1 cellular context compared by ENCODE assay signal in the genomic region with DNA sequence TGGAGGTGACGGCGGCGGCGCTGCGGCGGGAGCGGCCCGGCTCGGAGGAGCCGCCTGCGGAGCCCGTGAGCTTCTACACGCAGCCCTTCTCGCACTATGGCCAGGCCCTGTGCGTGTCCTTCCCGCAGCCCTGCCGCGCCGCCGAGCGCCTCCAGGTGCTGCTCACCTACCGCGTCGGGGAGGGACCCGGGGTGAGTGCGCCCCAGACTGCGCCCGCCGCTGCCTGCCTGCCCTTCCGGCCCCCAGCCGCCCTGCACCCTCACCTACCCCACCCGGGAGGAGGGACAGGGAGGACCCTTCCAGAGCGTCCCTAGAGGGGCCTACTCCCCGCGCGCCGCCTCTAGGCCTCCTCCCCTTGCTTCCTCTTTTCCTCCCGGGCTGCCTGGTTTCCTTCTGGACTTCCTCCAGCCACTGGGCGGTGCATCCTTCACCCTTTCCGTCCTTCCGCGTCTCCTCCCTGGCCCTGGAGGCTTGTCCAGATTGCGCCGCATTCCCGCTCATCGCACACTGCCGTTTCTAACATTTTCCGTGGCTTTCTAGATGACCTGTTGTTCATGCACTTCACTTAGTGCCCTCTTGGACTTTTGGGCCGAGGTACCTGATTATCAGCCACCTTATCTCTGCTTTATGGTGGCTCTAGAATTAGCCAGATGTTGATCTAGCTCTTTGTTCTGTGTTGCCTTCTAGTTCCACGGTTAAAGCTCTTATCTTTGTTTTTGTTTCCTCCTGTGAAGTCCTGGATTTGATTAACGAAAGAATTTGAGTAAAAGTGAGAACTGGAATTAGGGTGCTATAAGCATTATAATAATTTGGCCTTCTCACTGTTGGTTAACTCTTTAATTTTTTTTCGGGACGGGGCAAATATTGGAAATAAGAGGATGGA.
TF ChIP-seq lines count a peak whose summit lies in the region.

No MANE protein-coding gene starts in this region.

TF ChIP-seq in HepG2, 621 proteins besides CTCF, POLR2A, EP300 and RAD21 (continued from another document and continues in another):
- TF ChIP-seq, protein P1, sequence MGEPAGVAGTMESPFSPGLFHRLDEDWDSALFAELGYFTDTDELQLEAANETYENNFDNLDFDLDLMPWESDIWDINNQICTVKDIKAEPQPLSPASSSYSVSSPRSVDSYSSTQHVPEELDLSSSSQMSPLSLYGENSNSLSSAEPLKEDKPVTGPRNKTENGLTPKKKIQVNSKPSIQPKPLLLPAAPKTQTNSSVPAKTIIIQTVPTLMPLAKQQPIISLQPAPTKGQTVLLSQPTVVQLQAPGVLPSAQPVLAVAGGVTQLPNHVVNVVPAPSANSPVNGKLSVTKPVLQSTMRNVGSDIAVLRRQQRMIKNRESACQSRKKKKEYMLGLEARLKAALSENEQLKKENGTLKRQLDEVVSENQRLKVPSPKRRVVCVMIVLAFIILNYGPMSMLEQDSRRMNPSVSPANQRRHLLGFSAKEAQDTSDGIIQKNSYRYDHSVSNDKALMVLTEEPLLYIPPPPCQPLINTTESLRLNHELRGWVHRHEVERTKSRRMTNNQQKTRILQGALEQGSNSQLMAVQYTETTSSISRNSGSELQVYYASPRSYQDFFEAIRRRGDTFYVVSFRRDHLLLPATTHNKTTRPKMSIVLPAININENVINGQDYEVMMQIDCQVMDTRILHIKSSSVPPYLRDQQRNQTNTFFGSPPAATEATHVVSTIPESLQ (CRISPR knock-in tag; conservative IDR thresholded peaks at IDR 0.05) = no peak
- TF ChIP-seq ZNF256 (CRISPR knock-in tag; conservative IDR thresholded peaks at IDR 0.05) (0 out of 2 replicates have a peak, but pooled peaks have one; percentile 50), GABPB1 (CRISPR knock-in tag; IDR thresholded peaks at IDR 0.05) (peak; percentile 86), SMAD9 (CRISPR knock-in tag; IDR thresholded peaks at IDR 0.05) (no peak), SRSF4 (IDR thresholded peaks at IDR 0.05; ENCODE audit: low read depth, low read length, poor library complexity, severe bottlenecking) (no peak), ZNF75D (CRISPR knock-in tag; IDR thresholded peaks at IDR 0.05; ENCODE audit: borderline replicate concordance) (no peak), SRSF9 (IDR thresholded peaks at IDR 0.05; ENCODE audit: borderline replicate concordance, insufficient read depth, low read depth, low read length, poor library complexity, severe bottlenecking) (no peak), ZNF7 (CRISPR knock-in tag; IDR thresholded peaks at IDR 0.05) (no peak), KLF12 (CRISPR knock-in tag; IDR thresholded peaks at IDR 0.05; ENCODE audit: borderline replicate concordance) (0 out of 2 replicates have a peak, but pooled peaks have one; percentile 36), ZNF468 (CRISPR knock-in tag; IDR thresholded peaks at IDR 0.05) (no peak), FOSL2 (CRISPR knock-in tag; IDR thresholded peaks at IDR 0.05) (peak; percentile 17; the same call in 1 of the 2 replicates), KDM1A (CRISPR knock-in tag; IDR thresholded peaks at IDR 0.05) (no peak), KMT2B (CRISPR knock-in tag; IDR thresholded peaks at IDR 0.05) (peak; percentile 44; the same call in 1 of the 2 replicates), STAG1 (CRISPR knock-in tag; IDR thresholded peaks at IDR 0.05) (no peak), ZNF552 (CRISPR knock-in tag; IDR thresholded peaks at IDR 0.05; ENCODE audit: borderline replicate concordance) (no peak), ZBTB3 (CRISPR knock-in tag; IDR thresholded peaks at IDR 0.05; ENCODE audit: borderline replicate concordance, low read depth) (no peak), ZNF282 (IDR thresholded peaks at IDR 0.05; ENCODE audit: partially characterized antibody) (no peak)
- TF ChIP-seq, protein P2, sequence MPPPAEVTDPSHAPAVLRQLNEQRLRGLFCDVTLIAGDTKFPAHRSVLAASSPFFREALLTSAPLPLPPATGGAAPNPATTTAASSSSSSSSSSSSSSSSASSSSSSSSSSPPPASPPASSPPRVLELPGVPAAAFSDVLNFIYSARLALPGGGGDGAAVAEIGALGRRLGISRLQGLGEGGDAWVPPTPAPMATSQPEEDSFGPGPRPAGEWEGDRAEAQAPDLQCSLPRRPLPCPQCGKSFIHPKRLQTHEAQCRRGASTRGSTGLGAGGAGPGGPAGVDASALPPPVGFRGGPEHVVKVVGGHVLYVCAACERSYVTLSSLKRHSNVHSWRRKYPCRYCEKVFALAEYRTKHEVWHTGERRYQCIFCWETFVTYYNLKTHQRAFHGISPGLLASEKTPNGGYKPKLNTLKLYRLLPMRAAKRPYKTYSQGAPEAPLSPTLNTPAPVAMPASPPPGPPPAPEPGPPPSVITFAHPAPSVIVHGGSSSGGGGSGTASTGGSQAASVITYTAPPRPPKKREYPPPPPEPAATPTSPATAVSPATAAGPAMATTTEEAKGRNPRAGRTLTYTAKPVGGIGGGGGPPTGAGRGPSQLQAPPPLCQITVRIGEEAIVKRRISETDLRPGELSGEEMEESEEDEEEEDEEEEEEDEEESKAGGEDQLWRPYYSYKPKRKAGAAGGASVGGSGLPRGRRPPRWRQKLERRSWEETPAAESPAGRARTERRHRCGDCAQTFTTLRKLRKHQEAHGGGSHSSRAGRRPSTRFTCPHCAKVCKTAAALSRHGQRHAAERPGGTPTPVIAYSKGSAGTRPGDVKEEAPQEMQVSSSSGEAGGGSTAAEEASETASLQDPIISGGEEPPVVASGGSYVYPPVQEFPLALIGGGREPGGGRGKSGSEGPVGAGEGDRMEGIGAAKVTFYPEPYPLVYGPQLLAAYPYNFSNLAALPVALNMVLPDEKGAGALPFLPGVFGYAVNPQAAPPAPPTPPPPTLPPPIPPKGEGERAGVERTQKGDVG (CRISPR knock-in tag; IDR thresholded peaks at IDR 0.05; ENCODE audit: borderline replicate concordance) = 0 out of 2 replicates have a peak, but pooled peaks have one; percentile 25
- TF ChIP-seq, protein P3, sequence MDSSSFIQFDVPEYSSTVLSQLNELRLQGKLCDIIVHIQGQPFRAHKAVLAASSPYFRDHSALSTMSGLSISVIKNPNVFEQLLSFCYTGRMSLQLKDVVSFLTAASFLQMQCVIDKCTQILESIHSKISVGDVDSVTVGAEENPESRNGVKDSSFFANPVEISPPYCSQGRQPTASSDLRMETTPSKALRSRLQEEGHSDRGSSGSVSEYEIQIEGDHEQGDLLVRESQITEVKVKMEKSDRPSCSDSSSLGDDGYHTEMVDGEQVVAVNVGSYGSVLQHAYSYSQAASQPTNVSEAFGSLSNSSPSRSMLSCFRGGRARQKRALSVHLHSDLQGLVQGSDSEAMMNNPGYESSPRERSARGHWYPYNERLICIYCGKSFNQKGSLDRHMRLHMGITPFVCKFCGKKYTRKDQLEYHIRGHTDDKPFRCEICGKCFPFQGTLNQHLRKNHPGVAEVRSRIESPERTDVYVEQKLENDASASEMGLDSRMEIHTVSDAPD (CRISPR knock-in tag; IDR thresholded peaks at IDR 0.05) = peak; percentile 18; the same call in 1 of the 2 replicates
- TF ChIP-seq, protein P4, sequence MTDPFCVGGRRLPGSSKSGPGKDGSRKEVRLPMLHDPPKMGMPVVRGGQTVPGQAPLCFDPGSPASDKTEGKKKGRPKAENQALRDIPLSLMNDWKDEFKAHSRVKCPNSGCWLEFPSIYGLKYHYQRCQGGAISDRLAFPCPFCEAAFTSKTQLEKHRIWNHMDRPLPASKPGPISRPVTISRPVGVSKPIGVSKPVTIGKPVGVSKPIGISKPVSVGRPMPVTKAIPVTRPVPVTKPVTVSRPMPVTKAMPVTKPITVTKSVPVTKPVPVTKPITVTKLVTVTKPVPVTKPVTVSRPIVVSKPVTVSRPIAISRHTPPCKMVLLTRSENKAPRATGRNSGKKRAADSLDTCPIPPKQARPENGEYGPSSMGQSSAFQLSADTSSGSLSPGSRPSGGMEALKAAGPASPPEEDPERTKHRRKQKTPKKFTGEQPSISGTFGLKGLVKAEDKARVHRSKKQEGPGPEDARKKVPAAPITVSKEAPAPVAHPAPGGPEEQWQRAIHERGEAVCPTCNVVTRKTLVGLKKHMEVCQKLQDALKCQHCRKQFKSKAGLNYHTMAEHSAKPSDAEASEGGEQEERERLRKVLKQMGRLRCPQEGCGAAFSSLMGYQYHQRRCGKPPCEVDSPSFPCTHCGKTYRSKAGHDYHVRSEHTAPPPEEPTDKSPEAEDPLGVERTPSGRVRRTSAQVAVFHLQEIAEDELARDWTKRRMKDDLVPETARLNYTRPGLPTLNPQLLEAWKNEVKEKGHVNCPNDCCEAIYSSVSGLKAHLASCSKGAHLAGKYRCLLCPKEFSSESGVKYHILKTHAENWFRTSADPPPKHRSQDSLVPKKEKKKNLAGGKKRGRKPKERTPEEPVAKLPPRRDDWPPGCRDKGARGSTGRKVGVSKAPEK (CRISPR knock-in tag; IDR thresholded peaks at IDR 0.05; ENCODE audit: borderline replicate concordance) = 0 out of 2 replicates have a peak, but pooled peaks have one; percentile 50
- TF ChIP-seq, protein P5, sequence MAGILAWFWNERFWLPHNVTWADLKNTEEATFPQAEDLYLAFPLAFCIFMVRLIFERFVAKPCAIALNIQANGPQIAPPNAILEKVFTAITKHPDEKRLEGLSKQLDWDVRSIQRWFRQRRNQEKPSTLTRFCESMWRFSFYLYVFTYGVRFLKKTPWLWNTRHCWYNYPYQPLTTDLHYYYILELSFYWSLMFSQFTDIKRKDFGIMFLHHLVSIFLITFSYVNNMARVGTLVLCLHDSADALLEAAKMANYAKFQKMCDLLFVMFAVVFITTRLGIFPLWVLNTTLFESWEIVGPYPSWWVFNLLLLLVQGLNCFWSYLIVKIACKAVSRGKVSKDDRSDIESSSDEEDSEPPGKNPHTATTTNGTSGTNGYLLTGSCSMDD (CRISPR knock-in tag; IDR thresholded peaks at IDR 0.05) = no peak
- TF ChIP-seq, protein P6, sequence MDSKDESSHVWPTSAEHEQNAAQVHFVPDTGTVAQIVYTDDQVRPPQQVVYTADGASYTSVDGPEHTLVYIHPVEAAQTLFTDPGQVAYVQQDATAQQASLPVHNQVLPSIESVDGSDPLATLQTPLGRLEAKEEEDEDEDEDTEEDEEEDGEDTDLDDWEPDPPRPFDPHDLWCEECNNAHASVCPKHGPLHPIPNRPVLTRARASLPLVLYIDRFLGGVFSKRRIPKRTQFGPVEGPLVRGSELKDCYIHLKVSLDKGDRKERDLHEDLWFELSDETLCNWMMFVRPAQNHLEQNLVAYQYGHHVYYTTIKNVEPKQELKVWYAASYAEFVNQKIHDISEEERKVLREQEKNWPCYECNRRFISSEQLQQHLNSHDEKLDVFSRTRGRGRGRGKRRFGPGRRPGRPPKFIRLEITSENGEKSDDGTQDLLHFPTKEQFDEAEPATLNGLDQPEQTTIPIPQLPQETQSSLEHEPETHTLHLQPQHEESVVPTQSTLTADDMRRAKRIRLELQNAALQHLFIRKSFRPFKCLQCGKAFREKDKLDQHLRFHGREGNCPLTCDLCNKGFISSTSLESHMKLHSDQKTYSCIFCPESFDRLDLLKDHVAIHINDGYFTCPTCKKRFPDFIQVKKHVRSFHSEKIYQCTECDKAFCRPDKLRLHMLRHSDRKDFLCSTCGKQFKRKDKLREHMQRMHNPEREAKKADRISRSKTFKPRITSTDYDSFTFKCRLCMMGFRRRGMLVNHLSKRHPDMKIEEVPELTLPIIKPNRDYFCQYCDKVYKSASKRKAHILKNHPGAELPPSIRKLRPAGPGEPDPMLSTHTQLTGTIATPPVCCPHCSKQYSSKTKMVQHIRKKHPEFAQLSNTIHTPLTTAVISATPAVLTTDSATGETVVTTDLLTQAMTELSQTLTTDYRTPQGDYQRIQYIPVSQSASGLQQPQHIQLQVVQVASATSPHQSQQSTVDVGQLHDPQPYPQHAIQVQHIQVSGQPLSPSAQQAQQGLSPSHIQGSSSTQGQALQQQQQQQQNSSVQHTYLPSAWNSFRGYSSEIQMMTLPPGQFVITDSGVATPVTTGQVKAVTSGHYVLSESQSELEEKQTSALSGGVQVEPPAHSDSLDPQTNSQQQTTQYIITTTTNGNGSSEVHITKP (CRISPR knock-in tag; IDR thresholded peaks at IDR 0.05; ENCODE audit: low read depth) = no peak
- TF ChIP-seq, protein P7, sequence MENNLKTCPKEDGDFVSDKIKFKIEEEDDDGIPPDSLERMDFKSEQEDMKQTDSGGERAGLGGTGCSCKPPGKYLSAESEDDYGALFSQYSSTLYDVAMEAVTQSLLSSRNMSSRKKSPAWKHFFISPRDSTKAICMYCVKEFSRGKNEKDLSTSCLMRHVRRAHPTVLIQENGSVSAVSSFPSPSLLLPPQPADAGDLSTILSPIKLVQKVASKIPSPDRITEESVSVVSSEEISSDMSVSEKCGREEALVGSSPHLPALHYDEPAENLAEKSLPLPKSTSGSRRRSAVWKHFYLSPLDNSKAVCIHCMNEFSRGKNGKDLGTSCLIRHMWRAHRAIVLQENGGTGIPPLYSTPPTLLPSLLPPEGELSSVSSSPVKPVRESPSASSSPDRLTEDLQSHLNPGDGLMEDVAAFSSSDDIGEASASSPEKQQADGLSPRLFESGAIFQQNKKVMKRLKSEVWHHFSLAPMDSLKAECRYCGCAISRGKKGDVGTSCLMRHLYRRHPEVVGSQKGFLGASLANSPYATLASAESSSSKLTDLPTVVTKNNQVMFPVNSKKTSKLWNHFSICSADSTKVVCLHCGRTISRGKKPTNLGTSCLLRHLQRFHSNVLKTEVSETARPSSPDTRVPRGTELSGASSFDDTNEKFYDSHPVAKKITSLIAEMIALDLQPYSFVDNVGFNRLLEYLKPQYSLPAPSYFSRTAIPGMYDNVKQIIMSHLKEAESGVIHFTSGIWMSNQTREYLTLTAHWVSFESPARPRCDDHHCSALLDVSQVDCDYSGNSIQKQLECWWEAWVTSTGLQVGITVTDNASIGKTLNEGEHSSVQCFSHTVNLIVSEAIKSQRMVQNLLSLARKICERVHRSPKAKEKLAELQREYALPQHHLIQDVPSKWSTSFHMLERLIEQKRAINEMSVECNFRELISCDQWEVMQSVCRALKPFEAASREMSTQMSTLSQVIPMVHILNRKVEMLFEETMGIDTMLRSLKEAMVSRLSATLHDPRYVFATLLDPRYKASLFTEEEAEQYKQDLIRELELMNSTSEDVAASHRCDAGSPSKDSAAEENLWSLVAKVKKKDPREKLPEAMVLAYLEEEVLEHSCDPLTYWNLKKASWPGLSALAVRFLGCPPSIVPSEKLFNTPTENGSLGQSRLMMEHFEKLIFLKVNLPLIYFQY (CRISPR knock-in tag; IDR thresholded peaks at IDR 0.05; ENCODE audit: borderline replicate concordance) = no peak
- TF ChIP-seq, protein P8, sequence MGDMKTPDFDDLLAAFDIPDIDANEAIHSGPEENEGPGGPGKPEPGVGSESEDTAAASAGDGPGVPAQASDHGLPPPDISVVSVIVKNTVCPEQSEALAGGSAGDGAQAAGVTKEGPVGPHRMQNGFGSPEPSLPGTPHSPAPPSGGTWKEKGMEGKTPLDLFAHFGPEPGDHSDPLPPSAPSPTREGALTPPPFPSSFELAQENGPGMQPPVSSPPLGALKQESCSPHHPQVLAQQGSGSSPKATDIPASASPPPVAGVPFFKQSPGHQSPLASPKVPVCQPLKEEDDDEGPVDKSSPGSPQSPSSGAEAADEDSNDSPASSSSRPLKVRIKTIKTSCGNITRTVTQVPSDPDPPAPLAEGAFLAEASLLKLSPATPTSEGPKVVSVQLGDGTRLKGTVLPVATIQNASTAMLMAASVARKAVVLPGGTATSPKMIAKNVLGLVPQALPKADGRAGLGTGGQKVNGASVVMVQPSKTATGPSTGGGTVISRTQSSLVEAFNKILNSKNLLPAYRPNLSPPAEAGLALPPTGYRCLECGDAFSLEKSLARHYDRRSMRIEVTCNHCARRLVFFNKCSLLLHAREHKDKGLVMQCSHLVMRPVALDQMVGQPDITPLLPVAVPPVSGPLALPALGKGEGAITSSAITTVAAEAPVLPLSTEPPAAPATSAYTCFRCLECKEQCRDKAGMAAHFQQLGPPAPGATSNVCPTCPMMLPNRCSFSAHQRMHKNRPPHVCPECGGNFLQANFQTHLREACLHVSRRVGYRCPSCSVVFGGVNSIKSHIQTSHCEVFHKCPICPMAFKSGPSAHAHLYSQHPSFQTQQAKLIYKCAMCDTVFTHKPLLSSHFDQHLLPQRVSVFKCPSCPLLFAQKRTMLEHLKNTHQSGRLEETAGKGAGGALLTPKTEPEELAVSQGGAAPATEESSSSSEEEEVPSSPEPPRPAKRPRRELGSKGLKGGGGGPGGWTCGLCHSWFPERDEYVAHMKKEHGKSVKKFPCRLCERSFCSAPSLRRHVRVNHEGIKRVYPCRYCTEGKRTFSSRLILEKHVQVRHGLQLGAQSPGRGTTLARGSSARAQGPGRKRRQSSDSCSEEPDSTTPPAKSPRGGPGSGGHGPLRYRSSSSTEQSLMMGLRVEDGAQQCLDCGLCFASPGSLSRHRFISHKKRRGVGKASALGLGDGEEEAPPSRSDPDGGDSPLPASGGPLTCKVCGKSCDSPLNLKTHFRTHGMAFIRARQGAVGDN (CRISPR knock-in tag; IDR thresholded peaks at IDR 0.05) = peak; percentile 81
